ENCODE assay signal across 23 cellular contexts in genomic region chr1:152166966-152167365, GRCh38. TPM values are rescaled to one million over a fixed set of nuclear protein-coding genes. Genes with fewer than 3 reads are reported as not detected.
"Had no signal": no experiment of that assay in that cellular context is flagged by ENCODE, and none has a peak within 500 bp of the region (broad histone marks: within the 10 kb centered on the region; RNA-seq: fewer than 3 reads in every experiment).

No MANE protein-coding gene starts in this region.

- H3K27ac ChIP-seq: left lung, right atrium auricular region, upper lobe of right lung had no signal

- H3K9me3 ChIP-seq: left lung, right atrium auricular region, upper lobe of right lung had no signal

- H3K27me3 ChIP-seq: left lung, right atrium auricular region, upper lobe of right lung had no signal

- H3K27ac Mint-ChIP-seq: activated B cell treated with CpG ODN at 0.5 μM for 24 hours; activated CD4-positive, alpha-beta T cell treated with anti-CD3 and anti-CD28 coated beads, Interleukin-2, amount 10 ng/mL, durations not matched to agents 24 days and 14 days; activated T-cell treated with anti-CD3 and anti-CD28 coated beads, Interleukin-2, amount 50 U/mL, for 72 hours; nephron; T-helper 2 cell treated with Interferon-gamma antibody and Interleukin-4, amounts not matched to agents 5 μg/mL and 100 μg/mL, for 36 hours had no signal

- H3K9me3 Mint-ChIP-seq: activated B cell treated with CpG ODN at 0.5 μM for 24 hours, nephron had no signal

- H3K4me3 ChIP-seq: left lung, right atrium auricular region, smooth muscle cell, upper lobe of right lung had no signal

- H3K4me1 Mint-ChIP-seq: nephron had no signal

- FAIRE-seq: kidney had no signal

- H3K36me3 ChIP-seq: left lung, right atrium auricular region, upper lobe of right lung had no signal

- ATAC-seq: activated T-cell treated with anti-CD3 and anti-CD28 coated beads, Interleukin-2, amount 50 U/mL, for 72 hours; stimulated activated naive CD8-positive, alpha-beta T cell treated with anti-CD3 and anti-CD28 coated beads, Interleukin-15, Interleukin-2, amounts not matched to agents 100 U/mL and 50 U/mL, for 24 hours; upper lobe of right lung had no signal

- DNase-seq: activated B cell treated with CpG ODN at 0.5 μM for 24 hours; activated CD4-positive, alpha-beta T cell treated with anti-CD3 and anti-CD28 coated beads, Interleukin-2, amount 10 ng/mL, durations not matched to agents 24 days and 14 days; activated CD8-positive, alpha-beta memory T cell treated with anti-CD3 and anti-CD28 coated beads, Interleukin-2, amount 50 U/mL, for 48 hours; activated T-cell treated with anti-CD3 and anti-CD28 coated beads, Interleukin-2, amount 50 U/mL, for 72 hours; aorta; erythroblast; hippocampal formation; kidney; left lung; mesendoderm; occipital lobe; stimulated activated CD4-positive, alpha-beta T cell treated with anti-CD3 and anti-CD28 coated beads, Interleukin-4, amount 100 ng/mL, for 4 hours; stimulated activated CD8-positive, alpha-beta memory T cell treated with anti-CD3 and anti-CD28 coated beads, Interleukin-4, amount 100 ng/mL, for 48 hours; stimulated activated naive CD8-positive, alpha-beta T cell treated with anti-CD3 and anti-CD28 coated beads, Interleukin-15, Interleukin-2, amounts not matched to agents 100 U/mL and 50 U/mL, for 24 hours; upper lobe of right lung had no signal

- H3K4me2 ChIP-seq: smooth muscle cell had no signal

- H3K4me3 Mint-ChIP-seq: activated B cell treated with CpG ODN at 0.5 μM for 24 hours; activated CD4-positive, alpha-beta T cell treated with anti-CD3 and anti-CD28 coated beads, Interleukin-2, amount 10 ng/mL, durations not matched to agents 24 days and 14 days; activated T-cell treated with anti-CD3 and anti-CD28 coated beads, Interleukin-2, amount 50 U/mL, for 72 hours; nephron; T-helper 2 cell treated with Interferon-gamma antibody and Interleukin-4, amounts not matched to agents 5 μg/mL and 100 μg/mL, for 36 hours had no signal

RNA-seq across cellular contexts. Expression of gene RPTN, which starts 7.9 kb away (rescaled TPM):
- total RNA-seq: activated B cell treated with CpG ODN at 0.5 μM for 24 hours; activated CD4-positive, alpha-beta T cell treated with anti-CD3 and anti-CD28 coated beads, Interleukin-2, amount 10 ng/mL, durations not matched to agents 24 days and 14 days; activated T-cell treated with anti-CD3 and anti-CD28 coated beads, Interleukin-2, amount 50 U/mL, for 72 hours; aorta; cerebellum; dermis microvascular lymphatic vessel endothelial cell; glomerular endothelial cell; kidney; left lung; occipital lobe; posterior vena cava; right atrium auricular region; smooth muscle cell; upper lobe of right lung had no signal
- polyA plus RNA-seq: aorta, smooth muscle cell had no signal

RNA-seq across cellular contexts. Expression of gene TCHH, which starts 51.7 kb away (rescaled TPM):
- total RNA-seq: activated B cell treated with CpG ODN at 0.5 μM for 24 hours; activated CD4-positive, alpha-beta T cell treated with anti-CD3 and anti-CD28 coated beads, Interleukin-2, amount 10 ng/mL, durations not matched to agents 24 days and 14 days; occipital lobe; smooth muscle cell had no signal
- polyA plus RNA-seq: smooth muscle cell had no signal

RNA-seq across cellular contexts. Expression of gene HRNR, which starts 57.0 kb away (rescaled TPM):
- total RNA-seq: activated B cell treated with CpG ODN at 0.5 μM for 24 hours; activated CD4-positive, alpha-beta T cell treated with anti-CD3 and anti-CD28 coated beads, Interleukin-2, amount 10 ng/mL, durations not matched to agents 24 days and 14 days; activated T-cell treated with anti-CD3 and anti-CD28 coated beads, Interleukin-2, amount 50 U/mL, for 72 hours; aorta; cerebellum; dermis microvascular lymphatic vessel endothelial cell; glomerular endothelial cell; kidney; left lung; occipital lobe; right atrium auricular region; smooth muscle cell; upper lobe of right lung had no signal
- polyA plus RNA-seq: aorta, smooth muscle cell had no signal
